Comparison of ENCODE assay signal across 1 cellular context in the genomic region with DNA sequence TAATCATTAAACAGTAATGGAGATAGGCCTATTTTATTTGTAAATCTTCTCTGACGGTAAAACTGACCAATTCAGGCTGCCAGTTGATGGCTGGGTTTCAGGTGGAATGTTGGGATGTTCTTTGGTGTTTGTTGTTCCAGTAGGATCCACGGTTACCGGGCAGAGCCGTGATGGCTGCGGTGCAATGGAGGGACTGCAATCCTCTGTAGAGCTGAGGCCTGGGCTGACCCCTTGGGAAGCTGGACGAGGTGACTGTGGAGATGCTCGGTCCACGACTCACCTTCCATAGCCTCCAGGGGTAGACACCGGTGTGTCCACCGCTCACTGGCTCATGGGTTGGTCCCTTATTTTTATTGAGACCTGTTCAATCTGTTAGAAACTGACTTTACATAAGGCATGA.
TF ChIP-seq lines count a peak whose summit lies in the region.

No MANE protein-coding gene starts in this region.

TF ChIP-seq in GM23338, 12 proteins besides CTCF, POLR2A, EP300 and RAD21 (continued from another document):
- TF ChIP-seq, protein P1, sequence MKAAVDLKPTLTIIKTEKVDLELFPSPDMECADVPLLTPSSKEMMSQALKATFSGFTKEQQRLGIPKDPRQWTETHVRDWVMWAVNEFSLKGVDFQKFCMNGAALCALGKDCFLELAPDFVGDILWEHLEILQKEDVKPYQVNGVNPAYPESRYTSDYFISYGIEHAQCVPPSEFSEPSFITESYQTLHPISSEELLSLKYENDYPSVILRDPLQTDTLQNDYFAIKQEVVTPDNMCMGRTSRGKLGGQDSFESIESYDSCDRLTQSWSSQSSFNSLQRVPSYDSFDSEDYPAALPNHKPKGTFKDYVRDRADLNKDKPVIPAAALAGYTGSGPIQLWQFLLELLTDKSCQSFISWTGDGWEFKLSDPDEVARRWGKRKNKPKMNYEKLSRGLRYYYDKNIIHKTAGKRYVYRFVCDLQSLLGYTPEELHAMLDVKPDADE (IDR thresholded peaks at IDR 0.05) = no peak
- TF ChIP-seq CREB1 (CRISPR knock-in tag; IDR thresholded peaks at IDR 0.05; ENCODE audit: low read depth) (no peak), NANOG (IDR thresholded peaks at IDR 0.05; ENCODE audit: borderline replicate concordance) (no peak), STAT1 (IDR thresholded peaks at IDR 0.05; ENCODE audit: unreplicated experiment) (no peak), ZNF114 (CRISPR knock-in tag; IDR thresholded peaks at IDR 0.05) (no peak), POLR2AphosphoS5 (IDR thresholded peaks at IDR 0.05; ENCODE audit: low read depth) (no peak), ZNF331 (CRISPR knock-in tag; IDR thresholded peaks at IDR 0.05; ENCODE audit: low read depth) (no peak)
- TF ChIP-seq, protein P2, sequence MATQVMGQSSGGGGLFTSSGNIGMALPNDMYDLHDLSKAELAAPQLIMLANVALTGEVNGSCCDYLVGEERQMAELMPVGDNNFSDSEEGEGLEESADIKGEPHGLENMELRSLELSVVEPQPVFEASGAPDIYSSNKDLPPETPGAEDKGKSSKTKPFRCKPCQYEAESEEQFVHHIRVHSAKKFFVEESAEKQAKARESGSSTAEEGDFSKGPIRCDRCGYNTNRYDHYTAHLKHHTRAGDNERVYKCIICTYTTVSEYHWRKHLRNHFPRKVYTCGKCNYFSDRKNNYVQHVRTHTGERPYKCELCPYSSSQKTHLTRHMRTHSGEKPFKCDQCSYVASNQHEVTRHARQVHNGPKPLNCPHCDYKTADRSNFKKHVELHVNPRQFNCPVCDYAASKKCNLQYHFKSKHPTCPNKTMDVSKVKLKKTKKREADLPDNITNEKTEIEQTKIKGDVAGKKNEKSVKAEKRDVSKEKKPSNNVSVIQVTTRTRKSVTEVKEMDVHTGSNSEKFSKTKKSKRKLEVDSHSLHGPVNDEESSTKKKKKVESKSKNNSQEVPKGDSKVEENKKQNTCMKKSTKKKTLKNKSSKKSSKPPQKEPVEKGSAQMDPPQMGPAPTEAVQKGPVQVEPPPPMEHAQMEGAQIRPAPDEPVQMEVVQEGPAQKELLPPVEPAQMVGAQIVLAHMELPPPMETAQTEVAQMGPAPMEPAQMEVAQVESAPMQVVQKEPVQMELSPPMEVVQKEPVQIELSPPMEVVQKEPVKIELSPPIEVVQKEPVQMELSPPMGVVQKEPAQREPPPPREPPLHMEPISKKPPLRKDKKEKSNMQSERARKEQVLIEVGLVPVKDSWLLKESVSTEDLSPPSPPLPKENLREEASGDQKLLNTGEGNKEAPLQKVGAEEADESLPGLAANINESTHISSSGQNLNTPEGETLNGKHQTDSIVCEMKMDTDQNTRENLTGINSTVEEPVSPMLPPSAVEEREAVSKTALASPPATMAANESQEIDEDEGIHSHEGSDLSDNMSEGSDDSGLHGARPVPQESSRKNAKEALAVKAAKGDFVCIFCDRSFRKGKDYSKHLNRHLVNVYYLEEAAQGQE (IDR thresholded peaks at IDR 0.05; ENCODE audit: unreplicated experiment) = no peak
